In the genomic region with DNA sequence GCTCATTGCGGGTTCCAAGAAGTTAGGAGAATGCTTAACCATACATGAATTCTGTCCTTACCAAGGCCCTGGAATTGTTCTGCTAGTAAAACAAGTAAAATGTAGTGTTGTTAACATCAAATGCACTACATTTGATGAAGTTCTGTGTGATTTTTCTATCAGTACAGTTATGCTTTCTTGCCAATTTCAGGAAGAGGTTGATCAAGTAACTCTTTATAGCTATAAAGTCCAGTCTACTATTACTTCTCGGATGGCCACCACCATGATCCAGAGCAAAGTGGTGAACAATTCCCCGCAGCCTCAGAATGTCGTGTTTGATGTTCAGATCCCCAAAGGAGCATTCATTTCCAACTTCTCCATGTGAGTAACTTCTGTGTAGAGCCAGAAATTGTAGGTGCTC, we compare ENCODE assay signal across 37 cellular contexts. TPM values are rescaled to one million over a fixed set of nuclear protein-coding genes. Genes with fewer than 3 reads are reported as not detected.
"Had no signal": no experiment of that assay in that cellular context is flagged by ENCODE, and none has a peak within 500 bp of the region (broad histone marks: within the 10 kb centered on the region; RNA-seq: fewer than 3 reads in every experiment).

No MANE protein-coding gene starts in this region.

- H3K27me3 ChIP-seq: adrenal gland, ascending aorta, body of pancreas, brain microvascular endothelial cell, breast epithelium, cardiac muscle cell had no signal

- DNase-seq: activated effector memory CD4-positive, alpha-beta T cell treated with anti-CD3 and anti-CD28 coated beads, Interleukin-2, amount 50 U/mL, for 16 hours; activated effector memory CD4-positive, alpha-beta T cell treated with Interleukin-2 at 50 U/mL for 16 hours; activated gamma-delta T cell; activated gamma-delta T cell treated with Interleukin-2 at 50 U/mL for 16 hours; activated naive CD4-positive, alpha-beta T cell; activated naive CD4-positive, alpha-beta T cell treated with anti-CD3 and anti-CD28 coated beads for 36 hours; activated naive CD4-positive, alpha-beta T cell treated with anti-CD3 and anti-CD28 coated beads, Interleukin-2, amount 10 ng/mL, durations not matched to agents 7 days and 5 days; activated naive CD4-positive, alpha-beta T cell treated with anti-CD3 and anti-CD28 coated beads, Interleukin-2, amount 50 U/mL, for 16 hours; activated naive CD4-positive, alpha-beta T cell treated with Interleukin-2 at 50 U/mL for 16 hours; activated naive CD8-positive, alpha-beta T cell treated with anti-CD3 and anti-CD28 coated beads for 36 hours; activated naive CD8-positive, alpha-beta T cell treated with anti-CD3 and anti-CD28 coated beads, Interleukin-2, amount 10 ng/mL, durations not matched to agents 7 days and 5 days; activated naive CD8-positive, alpha-beta T cell treated with anti-CD3 and anti-CD28 coated beads, Interleukin-2, amount 50 U/mL, for 24 hours; activated T-cell treated with anti-CD3 and anti-CD28 coated beads, Interleukin-2, amount 50 U/mL, for 24 hours; activated T-cell treated with anti-CD3 and anti-CD28 coated beads, Interleukin-2, amount 50 U/mL, for 4 hours; activated T-cell treated with anti-CD3 and anti-CD28 coated beads, Interleukin-2, amount 50 U/mL, for 48 hours; activated T-cell treated with anti-CD3 and anti-CD28 coated beads, Interleukin-2, amount 50 U/mL, for 72 hours; adrenal gland; amniotic stem cell; amygdala; anterior cingulate cortex; aorta; body of pancreas; brain microvascular endothelial cell; caudate nucleus; central memory CD4-positive, alpha-beta T cell; cerebellar nuclear complex had no signal

- H3K36me3 ChIP-seq: adrenal gland, ascending aorta, brain microvascular endothelial cell, breast epithelium, cardiac muscle cell had no signal

- H3K4me1 ChIP-seq: adrenal gland, ascending aorta, breast epithelium had no signal

- FAIRE-seq: astrocyte, bronchial epithelial cell had no signal

- H3K4me3 ChIP-seq: adrenal gland, ascending aorta, body of pancreas, breast epithelium, cardiac muscle cell had no signal

- H3K9me3 ChIP-seq: adrenal gland, ascending aorta, body of pancreas, breast epithelium had no signal

- H3K27ac ChIP-seq: adrenal gland, ascending aorta, body of pancreas, brain microvascular endothelial cell, breast epithelium, cardiac muscle cell had no signal

- ATAC-seq: activated naive CD4-positive, alpha-beta T cell treated with anti-CD3 and anti-CD28 coated beads, Interleukin-2, amount 50 U/mL, for 72 hours; activated naive CD8-positive, alpha-beta T cell treated with anti-CD3 and anti-CD28 coated beads, Interleukin-2, amount 50 U/mL, for 24 hours; activated T-cell treated with anti-CD3 and anti-CD28 coated beads, Interleukin-2, amount 50 U/mL, for 4 hours; activated T-cell treated with anti-CD3 and anti-CD28 coated beads, Interleukin-2, amount 50 U/mL, for 72 hours; activated T-helper 17 cell treated with anti-CD3 and anti-CD28 coated beads, Interleukin-2, amount 50 U/mL, for 72 hours; body of pancreas had no signal

RNA-seq across cellular contexts. Expression of gene ITIH2, which starts 5.7 kb away (rescaled TPM):
- total RNA-seq: activated naive CD4-positive, alpha-beta T cell treated with anti-CD3 and anti-CD28 coated beads for 36 hours; activated naive CD4-positive, alpha-beta T cell treated with anti-CD3 and anti-CD28 coated beads, Interleukin-2, amount 50 U/mL, for 72 hours; activated naive CD8-positive, alpha-beta T cell treated with anti-CD3 and anti-CD28 coated beads for 36 hours; activated naive CD8-positive, alpha-beta T cell treated with anti-CD3 and anti-CD28 coated beads, Interleukin-2, amount 10 ng/mL, durations not matched to agents 7 days and 5 days; activated T-cell treated with anti-CD3 and anti-CD28 coated beads, Interleukin-2, amount 50 U/mL, for 72 hours; activated T-helper 1 cell treated with anti-CD3 and anti-CD28 coated beads, Interleukin-12 subunit alpha, Interleukin-12 subunit beta, Interleukin-2, Interleukin-4 antibody, amounts not matched to agents 30 ng/mL and 10 ng/mL and 1 ng/mL, durations not matched to agents 14 hours and 24 hours and 36 hours; activated T-helper 17 cell treated with anti-CD3 and anti-CD28 coated beads, Interleukin-2, amount 50 U/mL, for 72 hours; activated T-helper 2 cell treated with anti-CD3 and anti-CD28 coated beads, Interferon-gamma antibody, Interleukin-2, Interleukin-4, amounts not matched to agents 10 μg/mL and 5 μg/mL and 100 μg/mL, durations not matched to agents 14 hours and 24 hours and 36 hours; astrocyte; body of pancreas; bronchial epithelial cell; cardiac muscle cell; cardiac septum; chondrocyte had no signal
- polyA plus RNA-seq: aorta had no signal

RNA-seq across cellular contexts. Expression of gene ITIH5, which starts 42.1 kb away (rescaled TPM):
- total RNA-seq: activated naive CD4-positive, alpha-beta T cell treated with anti-CD3 and anti-CD28 coated beads for 36 hours; activated naive CD8-positive, alpha-beta T cell treated with anti-CD3 and anti-CD28 coated beads for 36 hours; activated naive CD8-positive, alpha-beta T cell treated with anti-CD3 and anti-CD28 coated beads, Interleukin-2, amount 10 ng/mL, durations not matched to agents 7 days and 5 days; activated T-cell treated with anti-CD3 and anti-CD28 coated beads, Interleukin-2, amount 50 U/mL, for 4 hours; activated T-cell treated with anti-CD3 and anti-CD28 coated beads, Interleukin-2, amount 50 U/mL, for 72 hours; activated T-helper 1 cell treated with anti-CD3 and anti-CD28 coated beads, Interleukin-12 subunit alpha, Interleukin-12 subunit beta, Interleukin-2, Interleukin-4 antibody, amounts not matched to agents 30 ng/mL and 10 ng/mL and 1 ng/mL, durations not matched to agents 14 hours and 24 hours and 36 hours; activated T-helper 2 cell treated with anti-CD3 and anti-CD28 coated beads, Interferon-gamma antibody, Interleukin-2, Interleukin-4, amounts not matched to agents 10 μg/mL and 5 μg/mL and 100 μg/mL, durations not matched to agents 14 hours and 24 hours and 36 hours; bronchial epithelial cell had no signal
